Comparison of ENCODE assay signal across 9 cellular contexts in the genomic region with DNA sequence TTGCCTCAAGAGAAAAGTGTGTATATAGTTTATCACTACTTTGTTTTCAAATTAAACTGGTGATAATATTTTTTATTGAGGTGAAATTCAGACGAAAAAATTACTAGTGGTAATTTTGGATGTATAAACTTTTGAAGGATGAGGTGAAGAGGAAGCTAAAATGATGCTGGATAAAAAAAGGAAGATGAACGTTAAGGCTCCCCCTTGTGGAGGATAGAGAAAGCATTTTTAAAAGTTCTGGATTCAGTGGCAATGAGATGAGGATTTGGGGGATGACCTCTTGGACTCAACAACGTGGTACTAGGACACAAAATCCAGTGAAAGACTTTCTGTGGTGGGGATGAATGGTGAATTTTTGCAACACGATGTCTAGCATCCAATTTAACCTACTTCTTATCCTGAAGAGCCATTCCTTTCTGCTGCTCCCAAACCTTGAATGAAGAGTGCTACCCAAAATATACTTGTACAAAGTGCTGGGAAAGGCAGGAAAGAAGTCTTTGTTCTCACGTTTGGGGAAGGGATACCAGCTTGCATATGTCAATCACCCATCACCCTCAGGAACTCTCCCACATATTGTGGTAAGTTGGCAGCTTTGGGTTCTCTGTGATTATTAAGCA. TPM values are rescaled to one million over a fixed set of nuclear protein-coding genes. Genes with fewer than 3 reads are reported as not detected.
A peak's percentile ranks its signal among the peaks of the same experiment; 100 is the strongest.
DNase-seq lines count a peak whose midpoint lies in the region; ATAC-seq and TF ChIP-seq lines count a peak whose summit lies in the region.
"Had no signal": no experiment of that assay in that cellular context is flagged by ENCODE, and none has a peak within 500 bp of the region (broad histone marks: within the 10 kb centered on the region; RNA-seq: fewer than 3 reads in every experiment).

No MANE protein-coding gene starts in this region.

- DNase-seq in ELR (ENCODE audit: low read depth) (peak; percentile 33), Karpas-422 (peak; percentile 79), chondrocyte (ENCODE audit: low spot score) (no peak), neural progenitor cell (ENCODE audit: low spot score) (no peak), T-helper 17 cell (no peak)
- no peak for DNase-seq in activated CD8-positive, alpha-beta memory T cell treated with anti-CD3 and anti-CD28 coated beads, Interleukin-2, amount 10 ng/mL, durations not matched to agents 7 days and 5 days
- no peak for DNase-seq in activated CD8-positive, alpha-beta memory T cell treated with anti-CD3 and anti-CD28 coated beads, Interleukin-2, amount 50 U/mL, for 4 hours
- DNase-seq: effector CD4-positive, alpha-beta T cell had no signal

- H2AFZ ChIP-seq in Karpas-422 (ENCODE audit: low read length) (no peak overlapping the region), neural progenitor cell (replicated peaks) (no peak overlapping the region)

- peaks cover 21% of the 10 kb centered on the region for H3K9me3 Mint-ChIP-seq in chondrocyte (ENCODE audit: low read depth)
- peaks cover 7% of the 10 kb centered on the region for H3K9me3 Mint-ChIP-seq in neural progenitor cell
- H3K9me3 Mint-ChIP-seq in activated CD8-positive, alpha-beta memory T cell treated with anti-CD3 and anti-CD28 coated beads, Interleukin-2, amount 10 ng/mL, durations not matched to agents 7 days and 5 days (ENCODE audit: low read depth) = no peaks in the 10 kb centered on the region

- TF ChIP-seq CTCF in chondrocyte (IDR thresholded peaks at IDR 0.05) = peak; percentile 65
- TF ChIP-seq CTCF in neural progenitor cell (IDR thresholded peaks at IDR 0.05) = peak; percentile 49

- H3K27me3 Mint-ChIP-seq in chondrocyte (ENCODE audit: low read depth) = peaks cover 16% of the 10 kb centered on the region
- H3K27me3 Mint-ChIP-seq in neural progenitor cell (ENCODE audit: insufficient read depth, low read depth) = peaks cover 5% of the 10 kb centered on the region
- H3K27me3 Mint-ChIP-seq in T-helper 17 cell = peaks cover 38% of the 10 kb centered on the region
- H3K27me3 Mint-ChIP-seq in activated CD8-positive, alpha-beta memory T cell treated with anti-CD3 and anti-CD28 coated beads, Interleukin-2, amount 10 ng/mL, durations not matched to agents 7 days and 5 days = peaks cover 35% of the 10 kb centered on the region

- H3K79me2 ChIP-seq in Karpas-422 (ENCODE audit: low read length) (no peaks in the 10 kb centered on the region), neural progenitor cell (ENCODE audit: low read depth) (no peaks in the 10 kb centered on the region)

- H3K27ac Mint-ChIP-seq in chondrocyte (ENCODE audit: unreplicated experiment) (no peak overlapping the region), neural progenitor cell (no peak overlapping the region), T-helper 17 cell (no peak overlapping the region)
- H3K27ac Mint-ChIP-seq in activated CD8-positive, alpha-beta memory T cell treated with anti-CD3 and anti-CD28 coated beads, Interleukin-2, amount 10 ng/mL, durations not matched to agents 7 days and 5 days = no peak overlapping the region

- H3K4me3 ChIP-seq in Karpas-422 (ENCODE audit: low read length) (no peak overlapping the region), neural progenitor cell (no peak overlapping the region)

- H3K9ac ChIP-seq in Karpas-422 (ENCODE audit: low read length) (no peak overlapping the region), neural progenitor cell (no peak overlapping the region)

- no peaks in the 10 kb centered on the region for H3F3A ChIP-seq in neural progenitor cell (ENCODE audit: low read depth)

- H3K9me2 ChIP-seq in Karpas-422 (replicated peaks; ENCODE audit: insufficient read depth, low read length) = no peaks in the 10 kb centered on the region

- H3K4me3 Mint-ChIP-seq in chondrocyte (ENCODE audit: unreplicated experiment) = no peak overlapping the region
- H3K4me3 Mint-ChIP-seq in neural progenitor cell = no peak overlapping the region
- no peak overlapping the region for H3K4me3 Mint-ChIP-seq in T-helper 17 cell
- H3K4me3 Mint-ChIP-seq in activated CD8-positive, alpha-beta memory T cell treated with anti-CD3 and anti-CD28 coated beads, Interleukin-2, amount 10 ng/mL, durations not matched to agents 7 days and 5 days = no peak overlapping the region

- peaks cover 3% of the 10 kb centered on the region; the same call in 1 of the 2 replicates for H3K27me3 ChIP-seq in Karpas-422 (ENCODE audit: low read length)
- H3K27me3 ChIP-seq in neural progenitor cell = no peaks in the 10 kb centered on the region

- ATAC-seq in T-helper 17 cell (no peak), HG03095 (IDR thresholded peaks at IDR 0.05; ENCODE audit: unreplicated experiment) (no peak)
- ATAC-seq in activated CD8-positive, alpha-beta memory T cell treated with anti-CD3 and anti-CD28 coated beads, Interleukin-2, amount 10 ng/mL, durations not matched to agents 7 days and 5 days = no peak

- H3K4me1 ChIP-seq in Karpas-422 (ENCODE audit: low read length) = no peaks in the 10 kb centered on the region
- no peaks in the 10 kb centered on the region for H3K4me1 ChIP-seq in neural progenitor cell

- no peaks in the 10 kb centered on the region for H3K36me3 Mint-ChIP-seq in chondrocyte (ENCODE audit: low read depth)
- H3K36me3 Mint-ChIP-seq in neural progenitor cell = no peaks in the 10 kb centered on the region
- H3K36me3 Mint-ChIP-seq in T-helper 17 cell (ENCODE audit: low read depth) = no peaks in the 10 kb centered on the region
- no peaks in the 10 kb centered on the region for H3K36me3 Mint-ChIP-seq in activated CD8-positive, alpha-beta memory T cell treated with anti-CD3 and anti-CD28 coated beads, Interleukin-2, amount 10 ng/mL, durations not matched to agents 7 days and 5 days

- CTCF ChIA-PET in activated CD8-positive, alpha-beta memory T cell treated with anti-CD3 and anti-CD28 coated beads, Interleukin-2, amount 10 ng/mL, durations not matched to agents 7 days and 5 days (lab: Charles Lee) = interaction anchor here (0.6 to 1.9 kb wide), 9 partner anchors 20 to 329 kb away, joined by 3 to 6 read pairs (median 3); a partner anchor contains a TSS

- H4K20me1 ChIP-seq in Karpas-422 (ENCODE audit: insufficient read depth, low read depth, low read length) = no peaks in the 10 kb centered on the region
- no peaks in the 10 kb centered on the region for H4K20me1 ChIP-seq in neural progenitor cell (ENCODE audit: low read depth)

- H3K4me1 Mint-ChIP-seq in chondrocyte (ENCODE audit: low read depth) (no peaks in the 10 kb centered on the region), neural progenitor cell (no peaks in the 10 kb centered on the region), T-helper 17 cell (peaks cover 2% of the 10 kb centered on the region)
- no peaks in the 10 kb centered on the region for H3K4me1 Mint-ChIP-seq in activated CD8-positive, alpha-beta memory T cell treated with anti-CD3 and anti-CD28 coated beads, Interleukin-2, amount 10 ng/mL, durations not matched to agents 7 days and 5 days

- peaks cover 7% of the 10 kb centered on the region for H3K9me3 ChIP-seq in Karpas-422 (ENCODE audit: low read length)
- peaks cover 7% of the 10 kb centered on the region for H3K9me3 ChIP-seq in neural progenitor cell (ENCODE audit: low read depth)
- H3K9me3 ChIP-seq in T-helper 17 cell (ENCODE audit: control insufficient read depth, low read length, poor library complexity, severe bottlenecking) = no peaks in the 10 kb centered on the region

- H3K4me2 ChIP-seq in Karpas-422 (ENCODE audit: low read depth, low read length, poor library complexity, severe bottlenecking) = no peak overlapping the region
- no peak overlapping the region for H3K4me2 ChIP-seq in neural progenitor cell

- H3K36me3 ChIP-seq in Karpas-422 (ENCODE audit: insufficient read depth, low read length) = no peaks in the 10 kb centered on the region
- H3K36me3 ChIP-seq in neural progenitor cell = no peaks in the 10 kb centered on the region

- H3K27ac ChIP-seq in Karpas-422 (ENCODE audit: low read length) (no peak overlapping the region), neural progenitor cell (no peak overlapping the region)

RNA-seq across cellular contexts. Expression of a gene that starts 7.3 kb away (rescaled TPM):
- total RNA-seq in Karpas-422 (2014; rRNA removed; shearing (Covaris generic); ENCODE audit: low replicate concordance) = not detected in 2 replicates
- not detected in 3 replicates for total RNA-seq in chondrocyte
- not detected in 2 replicates for total RNA-seq in neural progenitor cell (ENCODE audit: low replicate concordance)
- total RNA-seq in T-helper 17 cell = under 1 TPM in 1 of 2 donors, not detected in 1; 0.37 TPM
- total RNA-seq in activated CD8-positive, alpha-beta memory T cell treated with anti-CD3 and anti-CD28 coated beads, Interleukin-2, amount 10 ng/mL, durations not matched to agents 7 days and 5 days = not detected

RNA-seq across cellular contexts. Expression of a gene that starts 9.2 kb away (rescaled TPM):
- total RNA-seq in Karpas-422 (2014; rRNA removed; shearing (Covaris generic); ENCODE audit: low replicate concordance) = 1.0 TPM in 1 of 2 replicates, not detected in the other
- total RNA-seq in chondrocyte (not detected in 3 replicates), neural progenitor cell (ENCODE audit: low replicate concordance) (not detected in 2 replicates), T-helper 17 cell (1 to 10 TPM in 1 of 2 donors, under 1 TPM in 1; 0.86 to 3.3 TPM)
- under 1 TPM in 1 of 2 experiments, not detected in 1; 0.91 TPM for total RNA-seq in activated CD8-positive, alpha-beta memory T cell treated with anti-CD3 and anti-CD28 coated beads, Interleukin-2, amount 10 ng/mL, durations not matched to agents 7 days and 5 days

RNA-seq across cellular contexts. Expression of a gene that starts 55.7 kb away (rescaled TPM):
- total RNA-seq in Karpas-422 (2014; rRNA removed; shearing (Covaris generic); ENCODE audit: low replicate concordance) = 20.7 and 49.8 TPM in 2 replicates
- 20.4 to 39.5 TPM (median 24.3 TPM) in 3 replicates for total RNA-seq in chondrocyte
- total RNA-seq in neural progenitor cell (ENCODE audit: low replicate concordance) = 6.9 and 12.0 TPM in 2 replicates
- total RNA-seq in T-helper 17 cell = 1 to 10 TPM; 4.3 to 6.4 TPM
- 1 to 10 TPM; 2.3 to 2.6 TPM for total RNA-seq in activated CD8-positive, alpha-beta memory T cell treated with anti-CD3 and anti-CD28 coated beads, Interleukin-2, amount 10 ng/mL, durations not matched to agents 7 days and 5 days

Comparison
In these comparisons a context has a peak if more than half of its experiments do, and no peak if none do; other contexts are left out.
1. DNase-seq: peak in ELR (single experiment) and Karpas-422 (single experiment); none in chondrocyte (single experiment), neural progenitor cell (single experiment), T-helper 17 cell (0 of 3), activated CD8-positive, alpha-beta memory T cell treated with anti-CD3 and anti-CD28 coated beads, Interleukin-2, amount 10 ng/mL, durations not matched to agents 7 days and 5 days (single experiment) and activated CD8-positive, alpha-beta memory T cell treated with anti-CD3 and anti-CD28 coated beads, Interleukin-2, amount 50 U/mL, for 4 hours (single experiment).